Comparison of ENCODE assay signal across 1 cellular context in the genomic region with DNA sequence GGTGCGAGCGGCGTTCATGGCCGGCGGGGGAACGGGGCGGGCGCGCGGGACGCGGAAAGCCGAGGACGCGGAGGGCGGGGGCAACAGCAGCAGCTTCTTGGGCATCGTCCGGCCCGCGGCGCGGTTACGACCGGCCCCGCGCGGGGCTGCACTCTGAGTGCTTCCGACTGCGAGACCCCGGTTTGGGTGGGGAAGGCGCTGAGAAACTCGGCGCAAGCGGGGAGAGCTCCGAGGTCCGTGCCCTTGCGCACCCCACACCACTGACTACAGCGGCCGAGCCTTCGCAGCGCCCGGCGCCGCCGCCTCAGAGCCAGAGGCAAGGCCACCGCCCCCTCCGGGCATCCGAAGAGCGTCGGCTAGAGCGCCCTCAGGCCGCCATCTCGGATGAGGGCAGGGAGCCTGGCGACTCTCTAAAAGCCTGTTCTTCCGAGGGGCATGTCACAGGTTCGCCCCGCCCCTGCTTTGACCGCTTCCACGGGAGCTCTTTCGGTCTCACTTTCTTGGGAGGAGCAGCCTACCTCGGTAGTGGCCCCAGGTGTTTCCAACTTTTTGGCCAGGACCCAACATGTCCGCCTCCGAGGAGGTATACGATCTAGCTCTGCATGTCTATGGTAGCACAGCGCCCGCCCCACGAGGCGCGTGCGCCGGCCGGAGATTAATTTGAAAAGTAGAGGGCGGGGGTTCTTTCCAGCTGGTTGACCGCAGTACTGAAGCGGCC.
TF ChIP-seq lines count a peak whose summit lies in the region.

A gene with protein sequence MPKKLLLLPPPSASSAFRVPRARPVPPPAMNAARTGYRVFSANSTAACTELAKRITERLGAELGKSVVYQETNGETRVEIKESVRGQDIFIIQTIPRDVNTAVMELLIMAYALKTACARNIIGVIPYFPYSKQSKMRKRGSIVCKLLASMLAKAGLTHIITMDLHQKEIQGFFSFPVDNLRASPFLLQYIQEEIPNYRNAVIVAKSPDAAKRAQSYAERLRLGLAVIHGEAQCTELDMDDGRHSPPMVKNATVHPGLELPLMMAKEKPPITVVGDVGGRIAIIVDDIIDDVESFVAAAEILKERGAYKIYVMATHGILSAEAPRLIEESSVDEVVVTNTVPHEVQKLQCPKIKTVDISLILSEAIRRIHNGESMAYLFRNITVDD (minus strand): TSS at position 318 of the 718 bp plus-strand sequence. CDS start 213 bp downstream, at position 105.

TF ChIP-seq in A549, 52 proteins besides CTCF, POLR2A, EP300 and RAD21 (continued from another document):
- TF ChIP-seq HDAC2 (IDR thresholded peaks at IDR 0.05) (0 out of 2 replicates have a peak, but pooled peaks have one; percentile 33), CBX2 (IDR thresholded peaks at IDR 0.05; ENCODE audit: borderline replicate concordance, low read depth) (no peak), ESRRA (IDR thresholded peaks at IDR 0.05; ENCODE audit: borderline replicate concordance, low read length) (no peak), CHD4 (IDR thresholded peaks at IDR 0.05; ENCODE audit: borderline replicate concordance) (no peak), KDM1A (IDR thresholded peaks at IDR 0.05; ENCODE audit: low read depth) (no peak), HOXA7 (CRISPR knock-in tag; IDR thresholded peaks at IDR 0.05) (no peak), SMC3 (IDR thresholded peaks at IDR 0.05) (no peak), CBX8 (IDR thresholded peaks at IDR 0.05) (no peak), JUN (IDR thresholded peaks at IDR 0.05) (peak; percentile 85 to 96), ZNF302 (CRISPR knock-in tag; IDR thresholded peaks at IDR 0.05) (no peak), ZSCAN20 (CRISPR knock-in tag; IDR thresholded peaks at IDR 0.05) (no peak), ZC3H11A (IDR thresholded peaks at IDR 0.05) (no peak), FOSL2 (IDR thresholded peaks at IDR 0.05) (no peak), FOSL2 (CRISPR knock-in tag; IDR thresholded peaks at IDR 0.05) (0 out of 2 replicates have a peak, but pooled peaks have one; percentile 31), POLR2AphosphoS2 (conservative IDR thresholded peaks at IDR 0.05; ENCODE audit: low read length) (no peak), HEYL (CRISPR knock-in tag; IDR thresholded peaks at IDR 0.05) (no peak), MAZ (IDR thresholded peaks at IDR 0.05; ENCODE audit: borderline replicate concordance, low read depth, low read length) (peak; percentile 33; the same call in 1 of the 2 replicates), CEBPB (IDR thresholded peaks at IDR 0.05) (no peak), KDM5A (IDR thresholded peaks at IDR 0.05) (no peak), RARB (CRISPR knock-in tag; IDR thresholded peaks at IDR 0.05) (no peak), RCOR1 (IDR thresholded peaks at IDR 0.05; ENCODE audit: low read depth, low read length) (no peak), PHF8 (IDR thresholded peaks at IDR 0.05; ENCODE audit: borderline replicate concordance, low read depth) (peak; percentile 80), GATA3 (IDR thresholded peaks at IDR 0.05; ENCODE audit: borderline replicate concordance) (peak; percentile 46; the same call in 1 of the 2 replicates)
- TF ChIP-seq, protein P1, sequence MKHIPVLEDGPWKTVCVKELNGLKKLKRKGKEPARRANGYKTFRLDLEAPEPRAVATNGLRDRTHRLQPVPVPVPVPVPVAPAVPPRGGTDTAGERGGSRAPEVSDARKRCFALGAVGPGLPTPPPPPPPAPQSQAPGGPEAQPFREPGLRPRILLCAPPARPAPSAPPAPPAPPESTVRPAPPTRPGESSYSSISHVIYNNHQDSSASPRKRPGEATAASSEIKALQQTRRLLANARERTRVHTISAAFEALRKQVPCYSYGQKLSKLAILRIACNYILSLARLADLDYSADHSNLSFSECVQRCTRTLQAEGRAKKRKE (CRISPR knock-in tag; IDR thresholded peaks at IDR 0.05; ENCODE audit: low read depth), result no peak
- TF ChIP-seq, protein P2, sequence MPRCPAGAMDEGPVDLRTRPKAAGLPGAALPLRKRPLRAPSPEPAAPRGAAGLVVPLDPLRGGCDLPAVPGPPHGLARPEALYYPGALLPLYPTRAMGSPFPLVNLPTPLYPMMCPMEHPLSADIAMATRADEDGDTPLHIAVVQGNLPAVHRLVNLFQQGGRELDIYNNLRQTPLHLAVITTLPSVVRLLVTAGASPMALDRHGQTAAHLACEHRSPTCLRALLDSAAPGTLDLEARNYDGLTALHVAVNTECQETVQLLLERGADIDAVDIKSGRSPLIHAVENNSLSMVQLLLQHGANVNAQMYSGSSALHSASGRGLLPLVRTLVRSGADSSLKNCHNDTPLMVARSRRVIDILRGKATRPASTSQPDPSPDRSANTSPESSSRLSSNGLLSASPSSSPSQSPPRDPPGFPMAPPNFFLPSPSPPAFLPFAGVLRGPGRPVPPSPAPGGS (IDR thresholded peaks at IDR 0.05), result peak; percentile 86; the same call in 1 of the 3 replicates
- TF ChIP-seq, protein P3, sequence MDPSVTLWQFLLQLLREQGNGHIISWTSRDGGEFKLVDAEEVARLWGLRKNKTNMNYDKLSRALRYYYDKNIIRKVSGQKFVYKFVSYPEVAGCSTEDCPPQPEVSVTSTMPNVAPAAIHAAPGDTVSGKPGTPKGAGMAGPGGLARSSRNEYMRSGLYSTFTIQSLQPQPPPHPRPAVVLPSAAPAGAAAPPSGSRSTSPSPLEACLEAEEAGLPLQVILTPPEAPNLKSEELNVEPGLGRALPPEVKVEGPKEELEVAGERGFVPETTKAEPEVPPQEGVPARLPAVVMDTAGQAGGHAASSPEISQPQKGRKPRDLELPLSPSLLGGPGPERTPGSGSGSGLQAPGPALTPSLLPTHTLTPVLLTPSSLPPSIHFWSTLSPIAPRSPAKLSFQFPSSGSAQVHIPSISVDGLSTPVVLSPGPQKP (IDR thresholded peaks at IDR 0.05; ENCODE audit: low read depth, low read length), result no peak
- TF ChIP-seq, protein P4, sequence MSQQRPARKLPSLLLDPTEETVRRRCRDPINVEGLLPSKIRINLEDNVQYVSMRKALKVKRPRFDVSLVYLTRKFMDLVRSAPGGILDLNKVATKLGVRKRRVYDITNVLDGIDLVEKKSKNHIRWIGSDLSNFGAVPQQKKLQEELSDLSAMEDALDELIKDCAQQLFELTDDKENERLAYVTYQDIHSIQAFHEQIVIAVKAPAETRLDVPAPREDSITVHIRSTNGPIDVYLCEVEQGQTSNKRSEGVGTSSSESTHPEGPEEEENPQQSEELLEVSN (IDR thresholded peaks at IDR 0.05; ENCODE audit: borderline replicate concordance, low read depth), result peak; percentile 23; the same call in 1 of the 2 replicates
- TF ChIP-seq, protein P5, sequence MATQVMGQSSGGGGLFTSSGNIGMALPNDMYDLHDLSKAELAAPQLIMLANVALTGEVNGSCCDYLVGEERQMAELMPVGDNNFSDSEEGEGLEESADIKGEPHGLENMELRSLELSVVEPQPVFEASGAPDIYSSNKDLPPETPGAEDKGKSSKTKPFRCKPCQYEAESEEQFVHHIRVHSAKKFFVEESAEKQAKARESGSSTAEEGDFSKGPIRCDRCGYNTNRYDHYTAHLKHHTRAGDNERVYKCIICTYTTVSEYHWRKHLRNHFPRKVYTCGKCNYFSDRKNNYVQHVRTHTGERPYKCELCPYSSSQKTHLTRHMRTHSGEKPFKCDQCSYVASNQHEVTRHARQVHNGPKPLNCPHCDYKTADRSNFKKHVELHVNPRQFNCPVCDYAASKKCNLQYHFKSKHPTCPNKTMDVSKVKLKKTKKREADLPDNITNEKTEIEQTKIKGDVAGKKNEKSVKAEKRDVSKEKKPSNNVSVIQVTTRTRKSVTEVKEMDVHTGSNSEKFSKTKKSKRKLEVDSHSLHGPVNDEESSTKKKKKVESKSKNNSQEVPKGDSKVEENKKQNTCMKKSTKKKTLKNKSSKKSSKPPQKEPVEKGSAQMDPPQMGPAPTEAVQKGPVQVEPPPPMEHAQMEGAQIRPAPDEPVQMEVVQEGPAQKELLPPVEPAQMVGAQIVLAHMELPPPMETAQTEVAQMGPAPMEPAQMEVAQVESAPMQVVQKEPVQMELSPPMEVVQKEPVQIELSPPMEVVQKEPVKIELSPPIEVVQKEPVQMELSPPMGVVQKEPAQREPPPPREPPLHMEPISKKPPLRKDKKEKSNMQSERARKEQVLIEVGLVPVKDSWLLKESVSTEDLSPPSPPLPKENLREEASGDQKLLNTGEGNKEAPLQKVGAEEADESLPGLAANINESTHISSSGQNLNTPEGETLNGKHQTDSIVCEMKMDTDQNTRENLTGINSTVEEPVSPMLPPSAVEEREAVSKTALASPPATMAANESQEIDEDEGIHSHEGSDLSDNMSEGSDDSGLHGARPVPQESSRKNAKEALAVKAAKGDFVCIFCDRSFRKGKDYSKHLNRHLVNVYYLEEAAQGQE (IDR thresholded peaks at IDR 0.05), result no peak
